ENCODE assay signal across 26 cellular contexts in the genomic region with DNA sequence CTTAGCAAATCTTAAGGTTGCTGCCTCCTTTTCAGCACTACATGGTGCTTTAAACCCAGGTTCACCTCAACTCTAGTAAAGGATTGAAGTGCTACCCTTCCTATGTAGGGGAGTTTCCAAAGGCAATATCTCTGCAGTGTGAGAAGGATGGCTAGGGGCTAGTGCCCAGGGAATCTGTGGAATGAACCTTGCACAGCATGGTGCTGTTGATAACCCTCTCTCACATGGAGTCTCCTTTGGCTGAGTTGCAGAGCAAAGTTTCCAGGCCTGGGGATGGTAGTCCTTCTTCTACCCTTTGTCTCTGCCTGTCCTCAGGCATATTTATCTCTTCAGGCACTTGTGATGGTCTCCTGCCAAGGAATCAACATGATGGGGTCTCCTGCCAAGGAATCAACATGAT. TPM values are rescaled to one million over a fixed set of nuclear protein-coding genes. Genes with fewer than 3 reads are reported as not detected.
"Had no signal": no experiment of that assay in that cellular context is flagged by ENCODE, and none has a peak within 500 bp of the region (broad histone marks: within the 10 kb centered on the region; RNA-seq: fewer than 3 reads in every experiment).

No MANE protein-coding gene starts in this region.

- H3K4me1 Mint-ChIP-seq: naive thymus-derived CD4-positive, alpha-beta T cell; stimulated activated naive B cell treated with anti-CD40 and anti-IgM and Interleukin-4, amounts not matched to agents 10 μg/mL and 1 μg/mL and 100 μg/mL, for 72 hours had no signal

- H3K36me3 ChIP-seq: left ventricle myocardium inferior, ovary, right atrium auricular region, right lobe of liver, stomach, thyroid gland, transverse colon, upper lobe of left lung, vagina had no signal

- H3K9me3 ChIP-seq: ovary, right lobe of liver, testis, thyroid gland had no signal

- H3K4me1 ChIP-seq: left ventricle myocardium inferior, right atrium auricular region, right lobe of liver, stomach, testis, thyroid gland, transverse colon, upper lobe of left lung, vagina had no signal

- H3K27ac ChIP-seq: left ventricle myocardium inferior, ovary, right atrium auricular region, right lobe of liver, stomach, testis, thyroid gland, transverse colon, upper lobe of left lung, vagina had no signal

- H3K27me3 ChIP-seq: ovary, right atrium auricular region, right lobe of liver, stomach, testis, thyroid gland, transverse colon, upper lobe of left lung, vagina had no signal

- H3K4me3 Mint-ChIP-seq: naive thymus-derived CD4-positive, alpha-beta T cell; natural killer cell treated with Interleukin-12 subunit alpha and Interleukin-12 subunit beta and Interleukin-15 and Interleukin-18, amount 100 ng/mL, for 72 hours; stimulated activated naive B cell treated with anti-CD40 and anti-IgM and Interleukin-4, amounts not matched to agents 10 μg/mL and 1 μg/mL and 100 μg/mL, for 72 hours had no signal

- H3K27ac Mint-ChIP-seq: naive thymus-derived CD4-positive, alpha-beta T cell; natural killer cell treated with Interleukin-12 subunit alpha and Interleukin-12 subunit beta and Interleukin-15 and Interleukin-18, amount 100 ng/mL, for 72 hours; progenitor cell of endocrine pancreas; stimulated activated naive B cell treated with anti-CD40 and anti-IgM and Interleukin-4, amounts not matched to agents 10 μg/mL and 1 μg/mL and 100 μg/mL, for 72 hours had no signal

- H3K27me3 Mint-ChIP-seq: natural killer cell treated with Interleukin-12 subunit alpha and Interleukin-12 subunit beta and Interleukin-15 and Interleukin-18, amount 100 ng/mL, for 72 hours; progenitor cell of endocrine pancreas; stimulated activated naive B cell treated with anti-CD40 and anti-IgM and Interleukin-4, amounts not matched to agents 10 μg/mL and 1 μg/mL and 100 μg/mL, for 72 hours had no signal

- ATAC-seq: mucosa of descending colon; naive thymus-derived CD4-positive, alpha-beta T cell; natural killer cell treated with Interleukin-12 subunit alpha and Interleukin-12 subunit beta and Interleukin-15 and Interleukin-18, amount 100 ng/mL, for 72 hours; right lobe of liver; stimulated activated naive B cell treated with anti-CD40 and anti-IgM and Interleukin-4, amounts not matched to agents 10 μg/mL and 1 μg/mL and 100 μg/mL, for 72 hours; stimulated activated naive CD8-positive, alpha-beta T cell treated with anti-CD3 and anti-CD28 coated beads, Interleukin-15, Interleukin-2, amounts not matched to agents 100 U/mL and 50 U/mL, for 24 hours had no signal

- DNase-seq: islet precursor cell; left ventricle myocardium inferior; midbrain; mucosa of descending colon; naive thymus-derived CD4-positive, alpha-beta T cell; ovary; right lobe of liver; stimulated activated CD4-positive, alpha-beta T cell treated with anti-CD3 and anti-CD28 coated beads, Interleukin-1b, Interleukin-23, amount 100 ng/mL, for 48 hours; stimulated activated CD4-positive, alpha-beta T cell treated with anti-CD3 and anti-CD28 coated beads, Interleukin-2, amount 100 ng/mL, for 48 hours; stimulated activated CD4-positive, alpha-beta T cell treated with anti-CD3 and anti-CD28 coated beads, Interleukin-4, amount 100 ng/mL, for 4 hours; stimulated activated CD8-positive, alpha-beta memory T cell treated with anti-CD3 and anti-CD28 coated beads, Interleukin-4, amount 100 ng/mL, for 48 hours; stimulated activated naive B cell treated with anti-CD40 and anti-IgM and Interleukin-4, amounts not matched to agents 10 μg/mL and 1 μg/mL and 100 μg/mL, for 72 hours; stimulated activated naive CD8-positive, alpha-beta T cell treated with anti-CD3 and anti-CD28 coated beads, Interleukin-15, Interleukin-2, amounts not matched to agents 100 U/mL and 50 U/mL, for 24 hours; stomach; testis; thyroid gland; transverse colon; upper lobe of left lung had no signal

- H3K4me3 ChIP-seq: left ventricle myocardium inferior, lung, mucosa of descending colon, ovary, right atrium auricular region, right lobe of liver, smooth muscle cell, stomach, testis, thyroid gland, transverse colon, upper lobe of left lung, vagina had no signal

RNA-seq across cellular contexts. Expression of gene AXDND1, which starts 59.4 kb away (rescaled TPM):
- total RNA-seq: left ventricle myocardium inferior, mesenteric fat pad, myocyte, right atrium auricular region, smooth muscle cell, vagina had no signal
